In the genomic region with DNA sequence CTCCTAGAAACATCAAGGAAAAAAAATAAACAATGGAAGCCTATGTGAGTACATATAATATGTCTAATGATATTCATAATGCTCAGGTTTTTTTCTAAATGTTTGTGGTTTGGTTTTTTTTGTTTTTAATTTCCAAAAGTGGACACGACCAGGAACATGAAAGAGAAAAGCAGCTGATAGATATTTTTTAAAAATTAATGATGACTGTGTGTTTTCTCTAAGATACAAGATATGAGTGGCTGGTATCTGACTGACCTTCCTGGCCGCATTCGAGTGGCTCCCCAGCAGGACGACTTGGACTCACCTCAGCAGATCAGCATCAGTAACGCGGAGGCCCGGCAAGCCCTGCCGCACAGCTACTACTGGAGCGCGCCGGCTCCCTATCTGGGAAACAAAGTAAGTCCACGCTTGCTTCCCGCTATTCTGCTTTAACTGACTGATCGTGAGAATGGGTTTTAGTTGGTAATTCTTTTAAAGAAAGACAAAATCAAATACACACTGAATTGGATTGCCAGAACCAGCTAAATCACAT, we compare ENCODE assay signal across 24 cellular contexts.
"Had no signal": no experiment of that assay in that cellular context is flagged by ENCODE, and none has a peak within 500 bp of the region (broad histone marks: within the 10 kb centered on the region; RNA-seq: fewer than 3 reads in every experiment).

No MANE protein-coding gene starts in this region.

- H3K4me3 ChIP-seq: Peyer's patch had no signal

- H3K9me3 Mint-ChIP-seq: activated CD4-positive, alpha-beta T cell treated with anti-CD3 and anti-CD28 coated beads, Interleukin-2, amount 10 ng/mL, durations not matched to agents 7 days and 5 days; activated naive CD4-positive, alpha-beta T cell treated with anti-CD3 and anti-CD28 coated beads, Interleukin-2, amount 10 ng/mL, durations not matched to agents 7 days and 5 days; activated naive CD8-positive, alpha-beta T cell treated with anti-CD3 and anti-CD28 coated beads, Interleukin-2, amount 50 U/mL, for 24 hours; activated T-cell treated with anti-CD3 and anti-CD28 coated beads, Interleukin-2, amount 50 U/mL, for 24 hours; activated T-helper 1 cell treated with anti-CD3 and anti-CD28 coated beads, Interleukin-12 subunit alpha, Interleukin-12 subunit beta, Interleukin-2, Interleukin-4 antibody, amounts not matched to agents 30 ng/mL and 10 ng/mL and 1 ng/mL, durations not matched to agents 14 hours and 24 hours and 36 hours had no signal

- H3K4me1 Mint-ChIP-seq: activated CD4-positive, alpha-beta T cell treated with anti-CD3 and anti-CD28 coated beads, Interleukin-2, amount 10 ng/mL, durations not matched to agents 7 days and 5 days; activated naive CD4-positive, alpha-beta T cell treated with anti-CD3 and anti-CD28 coated beads, Interleukin-2, amount 10 ng/mL, durations not matched to agents 7 days and 5 days; activated naive CD8-positive, alpha-beta T cell treated with anti-CD3 and anti-CD28 coated beads, Interleukin-2, amount 50 U/mL, for 24 hours had no signal

- H3K27ac ChIP-seq: Peyer's patch, WERI-Rb-1 had no signal

- H3K27me3 ChIP-seq: Peyer's patch had no signal

- H3K4me1 ChIP-seq: Peyer's patch had no signal

- ATAC-seq: activated CD8-positive, alpha-beta T cell treated with anti-CD3 and anti-CD28 coated beads, Interleukin-2, amount 10 ng/mL, durations not matched to agents 7 days and 5 days; activated naive CD8-positive, alpha-beta T cell treated with anti-CD3 and anti-CD28 coated beads, Interleukin-2, amount 50 U/mL, for 24 hours; PC-3 had no signal

- H3K27me3 Mint-ChIP-seq: activated CD4-positive, alpha-beta T cell treated with anti-CD3 and anti-CD28 coated beads, Interleukin-2, amount 10 ng/mL, durations not matched to agents 7 days and 5 days; activated naive CD4-positive, alpha-beta T cell treated with anti-CD3 and anti-CD28 coated beads, Interleukin-2, amount 10 ng/mL, durations not matched to agents 7 days and 5 days had no signal

- H3K9me3 ChIP-seq: Peyer's patch had no signal

- H3K36me3 ChIP-seq: Peyer's patch, WERI-Rb-1 had no signal

- DNase-seq: activated CD4-positive, alpha-beta T cell treated with anti-CD3 and anti-CD28 coated beads, Interleukin-2, amount 10 ng/mL, durations not matched to agents 7 days and 5 days; activated CD4-positive, alpha-beta T cell treated with anti-CD3 and anti-CD28 coated beads, Interleukin-2, amount 50 U/mL, for 48 hours; activated CD8-positive, alpha-beta T cell treated with anti-CD3 and anti-CD28 coated beads, Interleukin-2, amount 10 ng/mL, durations not matched to agents 7 days and 5 days; activated gamma-delta T cell treated with Interleukin-2 at 50 U/mL for 16 hours; activated naive CD4-positive, alpha-beta T cell treated with anti-CD3 and anti-CD28 coated beads, Interleukin-2, amount 10 ng/mL, durations not matched to agents 7 days and 5 days; activated naive CD8-positive, alpha-beta T cell treated with anti-CD3 and anti-CD28 coated beads, Interleukin-2, amount 50 U/mL, for 24 hours; activated T-cell treated with anti-CD3 and anti-CD28 coated beads, Interleukin-2, amount 50 U/mL, for 24 hours; central memory CD4-positive, alpha-beta T cell; Karpas-422; NCI-H1048; NCI-H1436 treated with DMSO at 0.1 percent for 48 hours; NCI-H1694 treated with DMSO at 0.1 percent for 48 hours; NCI-H2029; NCI-H510A; NCI-H526; NCI-H748 treated with DMSO at 0.1 percent for 48 hours; NK-92 treated with Interleukin-12 subunit alpha and Interleukin-12 subunit beta, amount 100 ng/mL, for 24 hours; PC-3; Peyer's patch; T1000; WERI-Rb-1 had no signal

- H3K4me3 Mint-ChIP-seq: activated CD4-positive, alpha-beta T cell treated with anti-CD3 and anti-CD28 coated beads, Interleukin-2, amount 10 ng/mL, durations not matched to agents 7 days and 5 days; activated CD8-positive, alpha-beta T cell treated with anti-CD3 and anti-CD28 coated beads, Interleukin-2, amount 10 ng/mL, durations not matched to agents 7 days and 5 days; activated naive CD4-positive, alpha-beta T cell treated with anti-CD3 and anti-CD28 coated beads, Interleukin-2, amount 10 ng/mL, durations not matched to agents 7 days and 5 days; activated naive CD8-positive, alpha-beta T cell; activated naive CD8-positive, alpha-beta T cell treated with anti-CD3 and anti-CD28 coated beads, Interleukin-2, amount 50 U/mL, for 24 hours; activated T-cell treated with anti-CD3 and anti-CD28 coated beads, Interleukin-2, amount 50 U/mL, for 24 hours; activated T-helper 1 cell treated with anti-CD3 and anti-CD28 coated beads, Interleukin-12 subunit alpha, Interleukin-12 subunit beta, Interleukin-2, Interleukin-4 antibody, amounts not matched to agents 30 ng/mL and 10 ng/mL and 1 ng/mL, durations not matched to agents 14 hours and 24 hours and 36 hours; brain had no signal

- H3K27ac Mint-ChIP-seq: activated CD4-positive, alpha-beta T cell treated with anti-CD3 and anti-CD28 coated beads, Interleukin-2, amount 10 ng/mL, durations not matched to agents 7 days and 5 days; activated CD8-positive, alpha-beta T cell treated with anti-CD3 and anti-CD28 coated beads, Interleukin-2, amount 10 ng/mL, durations not matched to agents 7 days and 5 days; activated naive CD4-positive, alpha-beta T cell treated with anti-CD3 and anti-CD28 coated beads, Interleukin-2, amount 10 ng/mL, durations not matched to agents 7 days and 5 days; activated naive CD8-positive, alpha-beta T cell; activated naive CD8-positive, alpha-beta T cell treated with anti-CD3 and anti-CD28 coated beads, Interleukin-2, amount 50 U/mL, for 24 hours; activated T-cell treated with anti-CD3 and anti-CD28 coated beads, Interleukin-2, amount 50 U/mL, for 24 hours; activated T-helper 1 cell treated with anti-CD3 and anti-CD28 coated beads, Interleukin-12 subunit alpha, Interleukin-12 subunit beta, Interleukin-2, Interleukin-4 antibody, amounts not matched to agents 30 ng/mL and 10 ng/mL and 1 ng/mL, durations not matched to agents 14 hours and 24 hours and 36 hours; brain had no signal

- H3K36me3 Mint-ChIP-seq: activated naive CD4-positive, alpha-beta T cell treated with anti-CD3 and anti-CD28 coated beads, Interleukin-2, amount 10 ng/mL, durations not matched to agents 7 days and 5 days; activated naive CD8-positive, alpha-beta T cell; brain had no signal
